8 cellular contexts compared by ENCODE assay signal in the genomic region with DNA sequence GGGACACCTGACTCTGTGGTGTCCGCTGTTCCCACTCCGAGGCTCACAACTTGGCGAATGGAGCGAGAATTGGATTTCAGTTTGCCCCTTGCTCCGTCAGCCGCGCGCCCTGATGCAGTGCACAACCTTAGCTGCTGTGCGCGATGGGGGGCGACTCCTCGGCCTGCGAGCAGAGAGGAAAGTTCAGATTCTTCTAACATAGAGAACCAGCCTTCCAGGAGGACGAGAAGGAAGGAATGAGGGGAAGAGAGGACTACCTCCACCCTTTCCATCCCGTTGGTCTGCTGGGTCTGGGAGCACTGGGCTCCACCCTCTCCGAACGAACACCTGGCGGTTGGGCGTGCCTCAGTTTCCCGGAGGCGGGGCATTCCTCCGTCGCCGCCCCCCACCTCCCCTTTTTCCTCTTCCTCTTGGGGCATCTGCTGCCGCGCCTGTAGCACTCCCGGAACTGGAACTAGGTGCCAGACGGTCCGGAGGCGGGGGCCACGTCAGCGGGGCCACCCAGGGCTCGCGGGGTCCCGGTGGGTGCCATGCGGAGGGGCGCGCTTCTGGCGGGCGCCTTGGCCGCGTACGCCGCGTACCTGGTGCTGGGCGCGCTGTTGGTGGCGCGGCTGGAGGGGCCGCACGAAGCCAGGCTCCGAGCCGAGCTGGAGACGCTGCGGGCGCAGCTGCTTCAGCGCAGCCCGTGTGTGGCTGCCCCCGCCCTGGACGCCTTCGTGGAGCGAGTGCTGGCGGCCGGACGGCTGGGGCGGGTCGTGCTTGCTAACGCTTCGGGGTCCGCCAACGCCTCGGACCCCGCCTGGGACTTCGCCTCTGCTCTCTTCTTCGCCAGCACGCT. TPM values are rescaled to one million over a fixed set of nuclear protein-coding genes. Genes with fewer than 3 reads are reported as not detected.
DNase-seq lines count a peak whose midpoint lies in the region; ATAC-seq and TF ChIP-seq lines count a peak whose summit lies in the region.

KCNK6 (plus strand) TSS at position 425 of the 838 bp plus-strand sequence; CDS start at position 531, 106 bp downstream.

- H3K27ac Mint-ChIP-seq in activated CD4-positive, alpha-beta memory T cell treated with anti-CD3 and anti-CD28 coated beads for 36 hours: peak within 1 kb of the TSS; percentile 28
- H3K27ac Mint-ChIP-seq in endothelial cell (ENCODE audit: unreplicated experiment): no peak within 1 kb of the TSS

- POLR2A ChIA-PET in activated CD4-positive, alpha-beta memory T cell treated with anti-CD3 and anti-CD28 coated beads for 36 hours (lab: Charles Lee): interaction anchor here (1.1 to 1.3 kb wide), 2 partner anchors 16 to 55 kb away, joined by 3 read pairs; partner anchors contain the start of genes CATSPERG and SPINT2

- no peaks in the 10 kb centered on the region for H3K9me3 Mint-ChIP-seq in activated CD4-positive, alpha-beta memory T cell treated with anti-CD3 and anti-CD28 coated beads for 36 hours
- H3K9me3 Mint-ChIP-seq in endothelial cell (ENCODE audit: unreplicated experiment): no peaks in the 10 kb centered on the region

- H3K36me3 ChIP-seq in mucosa of descending colon (ENCODE audit: low read depth): peaks cover 5% of the 10 kb centered on the region

- peaks cover 18% of the 10 kb centered on the region for H3K4me1 ChIP-seq in mucosa of descending colon (ENCODE audit: low read depth)

- no peaks in the 10 kb centered on the region for H3K27me3 Mint-ChIP-seq in activated CD4-positive, alpha-beta memory T cell treated with anti-CD3 and anti-CD28 coated beads for 36 hours
- peaks cover 18% of the 10 kb centered on the region for H3K27me3 Mint-ChIP-seq in endothelial cell (ENCODE audit: unreplicated experiment)

- peaks cover 41% of the 10 kb centered on the region for H3K4me1 Mint-ChIP-seq in activated CD4-positive, alpha-beta memory T cell treated with anti-CD3 and anti-CD28 coated beads for 36 hours (ENCODE audit: low read depth)
- H3K4me1 Mint-ChIP-seq in endothelial cell (ENCODE audit: unreplicated experiment): peaks cover 42% of the 10 kb centered on the region

- peak; percentile 51 for DNase-seq in AG20443 (ENCODE audit: low spot score)
- DNase-seq in Kasumi-1 (lab: John Stamatoyannopoulos, UW): peak; percentile 26 to 49
- peak; percentile 64 for DNase-seq in activated CD4-positive, alpha-beta memory T cell treated with anti-CD3 and anti-CD28 coated beads for 36 hours
- peak; percentile 38 for DNase-seq in endothelial cell (ENCODE audit: low spot score)
- DNase-seq in mucosa of descending colon: peak; percentile 86 to 89 (median 88)
- peak; percentile 11 to 31 for DNase-seq in stimulated activated CD8-positive, alpha-beta memory T cell treated with anti-CD3 and anti-CD28 coated beads, Interleukin-7, amount 100 ng/mL, for 48 hours (ENCODE audit: extremely low read depth in 1 of 2, low read depth in 1 of 2)
- DNase-seq in A172 (ENCODE audit: low spot score): no peak
- DNase-seq in middle frontal gyrus (ENCODE audit: extremely low spot score, low spot score): no peak

- CTCF ChIA-PET in activated CD4-positive, alpha-beta memory T cell treated with anti-CD3 and anti-CD28 coated beads for 36 hours (lab: Charles Lee): interaction anchor here (1.0 to 2.9 kb wide), 6 partner anchors 16 to 177 kb away, joined by 3 to 17 read pairs (median 4); partner anchors contain the start of genes CATSPERG and PSMD8

- intact Hi-C loops in activated CD4-positive, alpha-beta memory T cell treated with anti-CD3 and anti-CD28 coated beads for 36 hours (cut with micrococcal nuclease): loop anchor here (5.0 kb wide), 3 partner anchors 68 to 542 kb away; partner anchors contain the start of genes GGN, SIPA1L3, SPRED3 and WDR87
- intact Hi-C loops in mucosa of descending colon (cut with DNase I, micrococcal nuclease): no loop called here

- H3K4me3 ChIP-seq in mucosa of descending colon: peak within 1 kb of the TSS; percentile 23

- peak within 1 kb of the TSS; percentile 79 for H3K4me3 Mint-ChIP-seq in activated CD4-positive, alpha-beta memory T cell treated with anti-CD3 and anti-CD28 coated beads for 36 hours
- peak within 1 kb of the TSS; percentile 88 for H3K4me3 Mint-ChIP-seq in endothelial cell (ENCODE audit: unreplicated experiment)

- H3K9me3 ChIP-seq in mucosa of descending colon: no peaks in the 10 kb centered on the region

- peak; percentile 56 for ATAC-seq in mucosa of descending colon

- TF ChIP-seq CTCF in endothelial cell (IDR thresholded peaks at IDR 0.05; ENCODE audit: unreplicated experiment) (no peak), mucosa of descending colon (IDR thresholded peaks at IDR 0.05) (no peak)

- no peaks in the 10 kb centered on the region for H3K36me3 Mint-ChIP-seq in activated CD4-positive, alpha-beta memory T cell treated with anti-CD3 and anti-CD28 coated beads for 36 hours
- H3K36me3 Mint-ChIP-seq in endothelial cell (ENCODE audit: low read depth, unreplicated experiment): peaks cover 3% of the 10 kb centered on the region

RNA-seq across cellular contexts. Expression of gene KCNK6, which starts in this region (rescaled TPM):
- total RNA-seq in activated CD4-positive, alpha-beta memory T cell treated with anti-CD3 and anti-CD28 coated beads for 36 hours: 1 to 10 TPM; 9.2 to 9.9 TPM
- total RNA-seq in endothelial cell (ENCODE audit: unreplicated experiment) (15.8 TPM), mucosa of descending colon (10 to 100 TPM; 24.8 to 27.8 (median 25.6) TPM)
- total RNA-seq in A172 (2014; rRNA removed; shearing (Covaris generic)): 0.17 and 0.57 TPM in 2 replicates

Comparison
In these comparisons a context has a peak if more than half of its experiments do, and no peak if none do; other contexts are left out.
1. DNase-seq: peak in AG20443 (single experiment), Kasumi-1 (2 of 2), activated CD4-positive, alpha-beta memory T cell treated with anti-CD3 and anti-CD28 coated beads for 36 hours (single experiment), endothelial cell (single experiment), mucosa of descending colon (3 of 3) and stimulated activated CD8-positive, alpha-beta memory T cell treated with anti-CD3 and anti-CD28 coated beads, Interleukin-7, amount 100 ng/mL, for 48 hours (2 of 2); none in A172 (single experiment) and middle frontal gyrus (single experiment).